In the genomic region with DNA sequence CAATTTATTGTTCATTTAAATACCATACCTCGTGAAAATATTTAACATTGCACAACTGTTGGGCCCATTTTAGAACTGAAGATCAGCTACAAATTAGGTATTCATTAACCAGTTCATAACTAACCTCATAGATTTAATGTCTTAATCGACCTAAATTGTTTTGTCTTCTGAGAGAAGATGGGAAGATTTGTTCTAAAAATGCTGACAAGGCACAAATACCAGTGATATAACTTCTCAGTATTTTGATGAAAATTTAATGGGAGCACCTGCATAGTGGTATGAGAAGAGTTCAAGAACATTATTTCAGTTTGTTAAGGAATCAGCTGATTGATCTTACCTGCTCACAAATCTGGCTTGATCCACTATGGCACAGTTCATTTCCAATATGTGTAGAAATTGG, we compare ENCODE assay signal across 32 cellular contexts. TPM values are rescaled to one million over a fixed set of nuclear protein-coding genes. Genes with fewer than 3 reads are reported as not detected.
DNase-seq lines count a peak whose midpoint lies in the region; ATAC-seq, FAIRE-seq and TF ChIP-seq lines count a peak whose summit lies in the region.
"Had no signal": no experiment of that assay in that cellular context is flagged by ENCODE, and none has a peak within 500 bp of the region (broad histone marks: within the 10 kb centered on the region; RNA-seq: fewer than 3 reads in every experiment).

No MANE protein-coding gene starts in this region.

- POLR2A ChIA-PET in HepG2 (lab: Yijun Ruan, JAX) (no interaction called here), H1 (lab: Charles Lee; ENCODE audit: partially characterized antibody) (no interaction called here)

- H3K23ac ChIP-seq in H1 (ENCODE audit: insufficient read length) = no peak overlapping the region

- H2BK12ac ChIP-seq in H1 (ENCODE audit: low read depth, low read length) = no peak overlapping the region

- H3K27ac ChIP-seq in HepG2 (ENCODE audit: extremely low read length, insufficient read depth, low read length) (no peak overlapping the region), right lobe of liver (no peak overlapping the region), astrocyte (ENCODE audit: low read depth, low read length) (no peak overlapping the region), H1 (ENCODE audit: low read depth, low read length) (no peak overlapping the region)
- H3K27ac ChIP-seq: 22Rv1, BLaER1 had no signal

- no peak for TF ChIP-seq POLR2A in HepG2 (IDR thresholded peaks at IDR 0.05; ENCODE audit: insufficient read depth in 1 of 2, low read depth in 2 of 2, low read length in 2 of 2)
- no peak for TF ChIP-seq POLR2A in right lobe of liver (IDR thresholded peaks at IDR 0.05)
- no peak for TF ChIP-seq POLR2A in H1 (IDR thresholded peaks at IDR 0.05; ENCODE audit: control extremely low read depth in 1 of 2, low read depth in 2 of 2, low read length in 2 of 2)

- H3K9me3 Mint-ChIP-seq in astrocyte (ENCODE audit: unreplicated experiment) = no peaks in the 10 kb centered on the region
- H3K9me3 Mint-ChIP-seq in activated T-helper 2 cell treated with anti-CD3 and anti-CD28 coated beads, Interferon-gamma antibody, Interleukin-2, Interleukin-4, amounts not matched to agents 10 μg/mL and 5 μg/mL and 100 μg/mL, durations not matched to agents 14 hours and 24 hours and 36 hours = no peaks in the 10 kb centered on the region
- H3K9me3 Mint-ChIP-seq: CD14-positive monocyte; CD4-positive, alpha-beta memory T cell; CD4-positive, CD25-positive, alpha-beta regulatory T cell; CD8-positive, alpha-beta memory T cell had no signal

- no peak overlapping the region for H4K8ac ChIP-seq in H1 (ENCODE audit: extremely low read depth, insufficient read depth, low read length)

- H4K20me1 ChIP-seq in HepG2 (ENCODE audit: insufficient read depth, low read length) = no peaks in the 10 kb centered on the region
- H4K20me1 ChIP-seq in astrocyte (ENCODE audit: insufficient read depth, low read length) = no peaks in the 10 kb centered on the region
- H4K20me1 ChIP-seq in H1 (replicated peaks in 1 of 2; ENCODE audit: control insufficient read depth in 1 of 2, insufficient read depth in 2 of 2, low read length in 2 of 2) = no peaks in the 10 kb centered on the region
- H4K20me1 ChIP-seq: BLaER1 had no signal

- no peaks in the 10 kb centered on the region for H3K36me3 ChIP-seq in HepG2 (replicated peaks in 1 of 2; ENCODE audit: control insufficient read depth in 1 of 2, insufficient read depth in 2 of 2, low read length in 2 of 2)
- no peaks in the 10 kb centered on the region for H3K36me3 ChIP-seq in right lobe of liver
- no peaks in the 10 kb centered on the region for H3K36me3 ChIP-seq in astrocyte (ENCODE audit: insufficient read depth, low read length)
- H3K36me3 ChIP-seq in H1 (ENCODE audit: control insufficient read depth in 2 of 4, insufficient read depth in 4 of 4, low read length in 3 of 4) = no peaks in the 10 kb centered on the region
- H3K36me3 ChIP-seq: BE2C, BLaER1 had no signal

- H3K4me3 Mint-ChIP-seq in astrocyte (ENCODE audit: unreplicated experiment) = no peak overlapping the region
- H3K4me3 Mint-ChIP-seq in activated T-helper 2 cell treated with anti-CD3 and anti-CD28 coated beads, Interferon-gamma antibody, Interleukin-2, Interleukin-4, amounts not matched to agents 10 μg/mL and 5 μg/mL and 100 μg/mL, durations not matched to agents 14 hours and 24 hours and 36 hours (ENCODE audit: low read depth) = no peak overlapping the region
- H3K4me3 Mint-ChIP-seq: CD14-positive monocyte; CD4-positive, alpha-beta memory T cell; CD4-positive, CD25-positive, alpha-beta regulatory T cell; CD8-positive, alpha-beta memory T cell had no signal

- no peaks in the 10 kb centered on the region for H3K79me1 ChIP-seq in H1 (ENCODE audit: low read depth, low read length)

- TF ChIP-seq CTCF in HepG2 (CRISPR knock-in tag; IDR thresholded peaks at IDR 0.05) (no peak), right lobe of liver (IDR thresholded peaks at IDR 0.05) (no peak), astrocyte (IDR thresholded peaks at IDR 0.05; ENCODE audit: insufficient read depth, low read depth, low read length) (no peak), H1 (IDR thresholded peaks at IDR 0.05; ENCODE audit: control extremely low read depth in 1 of 3, insufficient read depth in 1 of 3, low read depth in 1 of 3, low read length in 3 of 3) (no peak)

- H3K9ac ChIP-seq in HepG2 (ENCODE audit: insufficient read depth, low read depth, low read length) = no peak overlapping the region
- H3K9ac ChIP-seq in astrocyte (ENCODE audit: low read length) = no peak overlapping the region
- no peak overlapping the region for H3K9ac ChIP-seq in H1 (replicated peaks in 1 of 4; ENCODE audit: extremely low read depth in 1 of 4, low read depth in 3 of 4, low read length in 3 of 4)
- H3K9ac ChIP-seq: BLaER1 had no signal

- H2BK5ac ChIP-seq in H1 (ENCODE audit: low read depth, low read length) = no peak overlapping the region

- H3K36me3 Mint-ChIP-seq in astrocyte (ENCODE audit: low read depth, unreplicated experiment) = no peaks in the 10 kb centered on the region
- H3K36me3 Mint-ChIP-seq in activated T-helper 2 cell treated with anti-CD3 and anti-CD28 coated beads, Interferon-gamma antibody, Interleukin-2, Interleukin-4, amounts not matched to agents 10 μg/mL and 5 μg/mL and 100 μg/mL, durations not matched to agents 14 hours and 24 hours and 36 hours (ENCODE audit: low read depth) = no peaks in the 10 kb centered on the region
- H3K36me3 Mint-ChIP-seq: CD14-positive monocyte; CD4-positive, alpha-beta memory T cell; CD4-positive, CD25-positive, alpha-beta regulatory T cell; CD8-positive, alpha-beta memory T cell had no signal

- BruUV-seq in HepG2 (replicated peaks; lab: Mats Ljungman, UMichigan) = no TSS peak

- no peak overlapping the region for H3K27ac Mint-ChIP-seq in astrocyte (ENCODE audit: unreplicated experiment)
- H3K27ac Mint-ChIP-seq in activated T-helper 2 cell treated with anti-CD3 and anti-CD28 coated beads, Interferon-gamma antibody, Interleukin-2, Interleukin-4, amounts not matched to agents 10 μg/mL and 5 μg/mL and 100 μg/mL, durations not matched to agents 14 hours and 24 hours and 36 hours = no peak overlapping the region
- H3K27ac Mint-ChIP-seq: CD14-positive monocyte; CD4-positive, alpha-beta memory T cell; CD4-positive, CD25-positive, alpha-beta regulatory T cell; CD8-positive, alpha-beta memory T cell had no signal

- no peak overlapping the region for H3K18ac ChIP-seq in H1 (ENCODE audit: extremely low read depth, low read length)

- H3K27me3 ChIP-seq in HepG2 (ENCODE audit: control insufficient read depth in 1 of 2, insufficient read depth in 2 of 2, low read length in 2 of 2) (no peaks in the 10 kb centered on the region), right lobe of liver (no peaks in the 10 kb centered on the region), astrocyte (ENCODE audit: insufficient read depth, low read length) (no peaks in the 10 kb centered on the region), H1 (replicated peaks in 1 of 4; ENCODE audit: control insufficient read depth in 3 of 4, extremely low read depth in 1 of 4, insufficient read depth in 3 of 4, low read length in 3 of 4) (no peaks in the 10 kb centered on the region)
- H3K27me3 ChIP-seq: BE2C had no signal

- H3K9me3 ChIP-seq in HepG2 (ENCODE audit: low read length) (no peaks in the 10 kb centered on the region), right lobe of liver (no peaks in the 10 kb centered on the region), astrocyte (ENCODE audit: insufficient read depth, low read depth, low read length) (no peaks in the 10 kb centered on the region), H1 (ENCODE audit: insufficient read depth in 2 of 2, low read depth in 1 of 2, low read length in 1 of 2) (no peaks in the 10 kb centered on the region)
- H3K9me3 ChIP-seq: BE2C, BLaER1 had no signal

- no peak overlapping the region for H3K56ac ChIP-seq in H1 (replicated peaks; ENCODE audit: insufficient read length, low read depth, low read length)

- no peak overlapping the region for H4K5ac ChIP-seq in H1 (ENCODE audit: insufficient read length, low read depth, low read length)

- H3K4ac ChIP-seq in H1 (replicated peaks; ENCODE audit: insufficient read length, low read depth, low read length) = no peak overlapping the region

- FAIRE-seq in HepG2 (lab: Jason Lieb, UNC) (no peak), astrocyte (lab: Jason Lieb, UNC) (peak; percentile 94), H1 (lab: Jason Lieb, UNC) (no peak)
- FAIRE-seq: GM12878, GM12892, GM18507 had no signal

- in situ Hi-C loops in HepG2 (cut with HindIII; ENCODE audit: extremely low pct_ligation_motif_present, low pct_unique_long_range_greater_than_20kb) = no loop called here

- no peak overlapping the region for H3K14ac ChIP-seq in H1 (ENCODE audit: insufficient read length)

- H3K4me1 ChIP-seq in HepG2 (ENCODE audit: insufficient read depth, low read length) (no peaks in the 10 kb centered on the region), right lobe of liver (no peaks in the 10 kb centered on the region), astrocyte (ENCODE audit: insufficient read depth, low read length) (no peaks in the 10 kb centered on the region), H1 (replicated peaks in 1 of 4; ENCODE audit: control insufficient read depth in 3 of 4, insufficient read depth in 4 of 4, low read length in 3 of 4) (no peaks in the 10 kb centered on the region)
- H3K4me1 ChIP-seq: BE2C, BLaER1 had no signal

- no peak overlapping the region for H3K4me3 ChIP-seq in HepG2 (replicated peaks in 1 of 3; ENCODE audit: insufficient read depth in 1 of 3, low read depth in 2 of 3, low read length in 3 of 3)
- H3K4me3 ChIP-seq in right lobe of liver = no peak overlapping the region
- no peak overlapping the region for H3K4me3 ChIP-seq in astrocyte (ENCODE audit: insufficient read depth, low read depth, low read length)
- H3K4me3 ChIP-seq in H1 (ENCODE audit: extremely low read depth in 1 of 4, insufficient read depth in 2 of 4, low read depth in 3 of 4, low read length in 4 of 4) = no peak overlapping the region
- H3K4me3 ChIP-seq: BLaER1, GM12878 had no signal

- H3K79me2 ChIP-seq in HepG2 (ENCODE audit: insufficient read depth, low read length) = no peaks in the 10 kb centered on the region
- H3K79me2 ChIP-seq in astrocyte (ENCODE audit: insufficient read depth, low read length) = no peaks in the 10 kb centered on the region
- no peaks in the 10 kb centered on the region for H3K79me2 ChIP-seq in H1 (ENCODE audit: control insufficient read depth in 1 of 2, insufficient read depth in 2 of 2, low read length in 2 of 2)

- no peak overlapping the region for H2BK15ac ChIP-seq in H1 (ENCODE audit: low read length)

- H2BK20ac ChIP-seq in H1 (ENCODE audit: low read length) = no peak overlapping the region

- DNase-seq in HepG2 (ENCODE audit: low spot score) = no peak
- DNase-seq in right lobe of liver = no peak
- no peak for DNase-seq in astrocyte (ENCODE audit: low read depth)
- DNase-seq in H1 (ENCODE audit: low read depth in 1 of 2, low spot score in 2 of 2) = no peak
- no peak for DNase-seq in activated T-cell treated with anti-CD3 and anti-CD28 coated beads for 4 hours
- no peak for DNase-seq in activated T-helper 2 cell treated with anti-CD3 and anti-CD28 coated beads, Interferon-gamma antibody, Interleukin-2, Interleukin-4, amounts not matched to agents 10 μg/mL and 5 μg/mL and 100 μg/mL, durations not matched to agents 14 hours and 24 hours and 36 hours (ENCODE audit: low spot score)
- DNase-seq: ACHN; BE2C; C1 segment of cervical spinal cord; CD4-positive, alpha-beta memory T cell; CD4-positive, CD25-positive, alpha-beta regulatory T cell; CD8-positive, alpha-beta memory T cell; COR-L47; DMS 273 treated with DMSO at 0.1 percent for 48 hours; DMS153; DMS53; DMS79; DND-41; EL; GDM1 had no signal

- no peaks in the 10 kb centered on the region for H3K27me3 Mint-ChIP-seq in astrocyte (ENCODE audit: low read depth, unreplicated experiment)
- H3K27me3 Mint-ChIP-seq in activated T-helper 2 cell treated with anti-CD3 and anti-CD28 coated beads, Interferon-gamma antibody, Interleukin-2, Interleukin-4, amounts not matched to agents 10 μg/mL and 5 μg/mL and 100 μg/mL, durations not matched to agents 14 hours and 24 hours and 36 hours (ENCODE audit: low read depth) = no peaks in the 10 kb centered on the region
- H3K27me3 Mint-ChIP-seq: CD4-positive, alpha-beta memory T cell; CD4-positive, CD25-positive, alpha-beta regulatory T cell; CD8-positive, alpha-beta memory T cell had no signal

- H2BK120ac ChIP-seq in H1 (replicated peaks; ENCODE audit: low read depth, low read length) = no peak overlapping the region

- H4K91ac ChIP-seq in H1 (replicated peaks; ENCODE audit: insufficient read length, low read length) = no peak overlapping the region

- TF ChIP-seq EP300 in HepG2 (IDR thresholded peaks at IDR 0.05; ENCODE audit: low read depth in 2 of 2, low read length in 2 of 2) (no peak), HepG2 (CRISPR knock-in tag; IDR thresholded peaks at IDR 0.05; ENCODE audit: borderline replicate concordance) (no peak), H1 (IDR thresholded peaks at IDR 0.05; ENCODE audit: borderline replicate concordance in 1 of 2, low read depth in 2 of 2, low read length in 2 of 2) (no peak)

- TF ChIP-seq RAD21 in HepG2 (CRISPR knock-in tag; IDR thresholded peaks at IDR 0.05) = no peak
- TF ChIP-seq RAD21 in H1 (IDR thresholded peaks at IDR 0.05 in 1 of 2, conservative IDR thresholded peaks at IDR 0.05 in 1 of 2; ENCODE audit: low read depth in 2 of 2, low read length in 2 of 2) = no peak

- ATAC-seq in HepG2 (no peak), right lobe of liver (no peak), HG02973 (IDR thresholded peaks at IDR 0.05; ENCODE audit: unreplicated experiment) (no peak)
- ATAC-seq: GM12878 had no signal

- WGBS in HepG2 (ENCODE audit: low lambda C conversion rate) = 6% methylated on average over 2 of the region's 2 CpGs
- 39% methylated on average over 2 of the region's 2 CpGs for WGBS in right lobe of liver (ENCODE audit: insufficient coverage, low coverage, low lambda C conversion rate, missing lambda C conversion rate)
- WGBS in H1 (ENCODE audit: extremely low coverage in 1 of 2, insufficient coverage in 1 of 2, insufficient read length in 1 of 2, insufficient replicate concordance in 2 of 2, low coverage in 1 of 2, low lambda C conversion rate in 2 of 2, missing lambda C conversion rate in 1 of 2), 2 experiments = 92% methylated on average over 2 of the region's 2 CpGs; no CpG with 5 or more reads in 1 of the 2 experiments

- H3K4me2 ChIP-seq in HepG2 (ENCODE audit: low read depth, low read length) (no peak overlapping the region), astrocyte (ENCODE audit: low read length) (no peak overlapping the region), H1 (ENCODE audit: insufficient read depth in 1 of 2, low read depth in 2 of 2, low read length in 2 of 2) (no peak overlapping the region)
- H3K4me2 ChIP-seq: BLaER1 had no signal

- no peaks in the 10 kb centered on the region for H3K4me1 Mint-ChIP-seq in astrocyte (ENCODE audit: low read depth, unreplicated experiment)
- no peaks in the 10 kb centered on the region for H3K4me1 Mint-ChIP-seq in activated T-helper 2 cell treated with anti-CD3 and anti-CD28 coated beads, Interferon-gamma antibody, Interleukin-2, Interleukin-4, amounts not matched to agents 10 μg/mL and 5 μg/mL and 100 μg/mL, durations not matched to agents 14 hours and 24 hours and 36 hours (ENCODE audit: low read depth)
- H3K4me1 Mint-ChIP-seq: CD14-positive monocyte; CD4-positive, alpha-beta memory T cell; CD4-positive, CD25-positive, alpha-beta regulatory T cell; CD8-positive, alpha-beta memory T cell had no signal

- no peak overlapping the region for H2AK5ac ChIP-seq in H1 (ENCODE audit: low read depth, low read length)

- intact Hi-C loops in HepG2 (cut with micrococcal nuclease; ENCODE audit: unreplicated experiment) = no loop called here
- intact Hi-C loops in right lobe of liver (cut with DNase I) = no loop called here
- intact Hi-C loops in activated T-helper 2 cell treated with anti-CD3 and anti-CD28 coated beads, Interferon-gamma antibody, Interleukin-2, Interleukin-4, amounts not matched to agents 10 μg/mL and 5 μg/mL and 100 μg/mL, durations not matched to agents 14 hours and 24 hours and 36 hours (cut with micrococcal nuclease) = no loop called here

- H2AFZ ChIP-seq in HepG2 (ENCODE audit: low read length) (no peak overlapping the region), astrocyte (ENCODE audit: low read depth, low read length) (no peak overlapping the region), H1 (ENCODE audit: low read length) (no peak overlapping the region)

- no peaks in the 10 kb centered on the region for H3K23me2 ChIP-seq in H1 (ENCODE audit: low read depth, low read length)

- CTCF ChIA-PET in HepG2 (lab: Yijun Ruan, JAX; ENCODE audit: low intra/inter-chr PET ratio, low total read pairs) = no interaction called here
- CTCF ChIA-PET in H1 (lab: Charles Lee; ENCODE audit: partially characterized antibody) = no interaction called here

RNA-seq across cellular contexts. Expression of gene POF1B, which starts 33.9 kb away (rescaled TPM):
- total RNA-seq in HepG2 (2016; rRNA removed; fragmentation: Illumina TruSeq; extraction: Trizol) (not detected in 2 replicates), right lobe of liver (under 1 TPM; 0.19 to 0.37 (median 0.20) TPM), astrocyte (not detected in 2 replicates)
- not detected in 2 replicates for total RNA-seq in HepG2 (2016; cell fraction: cytosol; rRNA removed; fragmentation: Illumina TruSeq; extraction: Trizol; ENCODE audit: low read depth)
- total RNA-seq in HepG2 (2016; cell fraction: insoluble cytoplasmic fraction; rRNA removed; fragmentation: Illumina TruSeq; extraction: Trizol) = not detected in 2 replicates
- not detected in 2 replicates for total RNA-seq in HepG2 (2016; cell fraction: membrane; rRNA removed; fragmentation: Illumina TruSeq; extraction: Trizol)
- total RNA-seq in HepG2 (2016; cell fraction: nucleus; rRNA removed; fragmentation: Illumina TruSeq; extraction: Trizol) = not detected in 2 replicates
- polyA plus RNA-seq in HepG2 (2011; rRNA removed) (not detected in 2 replicates), H1 (2011; rRNA removed) (not detected in 2 replicates)
- not detected in 2 replicates for polyA plus RNA-seq in HepG2 (2011; cell fraction: cytosol; rRNA removed)
- not detected in 2 replicates for polyA plus RNA-seq in HepG2 (2011; cell fraction: nucleus; rRNA removed)
- not detected in 2 replicates for polyA plus RNA-seq in HepG2 (2012)
- not detected in 2 replicates for polyA plus RNA-seq in HepG2 (2016; cell fraction: cytosol; fragmentation: Illumina TruSeq; extraction: Trizol; ENCODE audit: low read depth)
- not detected in 2 replicates for polyA plus RNA-seq in HepG2 (2016; cell fraction: insoluble cytoplasmic fraction; fragmentation: Illumina TruSeq; extraction: Trizol; ENCODE audit: low read depth)
- polyA plus RNA-seq in HepG2 (2016; cell fraction: membrane; fragmentation: Illumina TruSeq; extraction: Trizol; ENCODE audit: low read depth) = not detected in 2 replicates
- not detected in 2 replicates for polyA plus RNA-seq in HepG2 (2016; cell fraction: nucleus; fragmentation: Illumina TruSeq; extraction: Trizol; ENCODE audit: insufficient read depth, low read depth)
- 0.19 TPM in 1 of 2 replicates, not detected in the other for polyA minus RNA-seq in HepG2 (2011; rRNA and poly(A)+ RNA removed; ENCODE audit: low replicate concordance)
- polyA minus RNA-seq in HepG2 (2011; cell fraction: cytosol; rRNA and poly(A)+ RNA removed) = not detected in 2 replicates
- polyA minus RNA-seq in HepG2 (2011; cell fraction: nucleus; rRNA and poly(A)+ RNA removed) = not detected in 2 replicates
- total RNA-seq in H1 (2021; fragmentation: NEBNext Ultra II Directional; extraction: Animal tissue kit (Norgen Biotek cat#: 25700)) = not detected in 2 replicates
- polyA plus RNA-seq in H1 (2011; cell fraction: cytosol; rRNA removed) = not detected
- polyA plus RNA-seq in H1 (2011; cell fraction: nucleus; rRNA removed) = not detected
- polyA plus RNA-seq in H1 (2012, experiment 1 of 2) = not detected in 4 replicates
- polyA plus RNA-seq in H1 (2012, experiment 2 of 2) = not detected
- 0.04 TPM for polyA plus RNA-seq in H1 (2013, experiment 1 of 2)
- polyA plus RNA-seq in H1 (2013, experiment 2 of 2) = 0.04 TPM
- polyA minus RNA-seq in H1 (2011; rRNA and poly(A)+ RNA removed) = not detected in 2 replicates
- not detected for polyA minus RNA-seq in H1 (2011; cell fraction: cytosol; rRNA and poly(A)+ RNA removed)
- not detected for polyA minus RNA-seq in H1 (2011; cell fraction: nucleus; rRNA and poly(A)+ RNA removed)
- 0.16 TPM in 1 of 2 replicates, not detected in the other for total RNA-seq in activated T-helper 2 cell treated with anti-CD3 and anti-CD28 coated beads, Interferon-gamma antibody, Interleukin-2, Interleukin-4, amounts not matched to agents 10 μg/mL and 5 μg/mL and 100 μg/mL, durations not matched to agents 14 hours and 24 hours and 36 hours
- total RNA-seq: A172; A673; CD8-positive, alpha-beta memory T cell; Daoy; G401 had no signal
- polyA plus RNA-seq: AG04450; CD14-positive monocyte; CD8-positive, alpha-beta memory T cell had no signal

Comparison
In these comparisons a context has a peak if more than half of its experiments do, and no peak if none do; other contexts are left out.
1. Of the 41 proteins assayed by ChIP-seq in both HepG2 and H1: peak only in HepG2: none; only in H1: none; in both: MAFK; in neither: 40.